28 cellular contexts compared by ENCODE assay signal in genomic region chr12:22535038-22535437, GRCh38.
"Had no signal": no experiment of that assay in that cellular context is flagged by ENCODE, and none has a peak within 500 bp of the region (broad histone marks: within the 10 kb centered on the region; RNA-seq: fewer than 3 reads in every experiment).

No MANE protein-coding gene starts in this region.

- ATAC-seq: activated CD8-positive, alpha-beta memory T cell treated with anti-CD3 and anti-CD28 coated beads, Interleukin-2, amount 10 ng/mL, durations not matched to agents 7 days and 5 days; gastrocnemius medialis; left colon; sciatic nerve; stimulated activated naive CD8-positive, alpha-beta T cell treated with anti-CD3 and anti-CD28 coated beads, Interleukin-15, Interleukin-2, amounts not matched to agents 100 U/mL and 50 U/mL, for 24 hours; WTC11 had no signal

- H3K27ac Mint-ChIP-seq: activated CD8-positive, alpha-beta memory T cell treated with anti-CD3 and anti-CD28 coated beads, Interleukin-2, amount 10 ng/mL, durations not matched to agents 7 days and 5 days; activated CD8-positive, alpha-beta T cell treated with anti-CD3 and anti-CD28 coated beads, Interleukin-2, amount 10 ng/mL, durations not matched to agents 7 days and 5 days; activated naive CD4-positive, alpha-beta T cell treated with anti-CD3 and anti-CD28 coated beads, Interleukin-2, amount 50 U/mL, for 72 hours; nephron progenitor cell; progenitor cell of endocrine pancreas; WTC11 had no signal

- FAIRE-seq: bronchial epithelial cell, keratinocyte, urothelium cell line had no signal

- H3K9me3 ChIP-seq: colonic mucosa, esophagus squamous epithelium, gastrocnemius medialis, neutrophil, testis, transverse colon had no signal

- H3K4me3 ChIP-seq: colonic mucosa, esophagus squamous epithelium, gastrocnemius medialis, skin epidermis, testis, transverse colon had no signal

- H3K27ac ChIP-seq: colonic mucosa, epithelial cell of prostate, esophagus squamous epithelium, gastrocnemius medialis, neutrophil, skin epidermis, testis, transverse colon had no signal

- H3K4me3 Mint-ChIP-seq: activated CD8-positive, alpha-beta memory T cell treated with anti-CD3 and anti-CD28 coated beads, Interleukin-2, amount 10 ng/mL, durations not matched to agents 7 days and 5 days; activated CD8-positive, alpha-beta T cell treated with anti-CD3 and anti-CD28 coated beads, Interleukin-2, amount 10 ng/mL, durations not matched to agents 7 days and 5 days; nephron progenitor cell; WTC11 had no signal

- H3K36me3 ChIP-seq: colonic mucosa had no signal

- H3K9me3 Mint-ChIP-seq: activated naive CD4-positive, alpha-beta T cell treated with anti-CD3 and anti-CD28 coated beads, Interleukin-2, amount 50 U/mL, for 72 hours had no signal

- H3K27me3 Mint-ChIP-seq: activated CD8-positive, alpha-beta memory T cell treated with anti-CD3 and anti-CD28 coated beads, Interleukin-2, amount 10 ng/mL, durations not matched to agents 7 days and 5 days; progenitor cell of endocrine pancreas had no signal

- H3K4me1 ChIP-seq: colonic mucosa, testis had no signal

- H3K27me3 ChIP-seq: colonic mucosa, esophagus squamous epithelium, gastrocnemius medialis, neutrophil, testis, transverse colon had no signal

- DNase-seq: activated CD4-positive, alpha-beta T cell treated with anti-CD3 and anti-CD28 coated beads for 1 hour; activated CD4-positive, alpha-beta T cell treated with anti-CD3 and anti-CD28 coated beads, Interleukin-2, amount 50 U/mL, for 1 hour; activated CD8-positive, alpha-beta memory T cell treated with anti-CD3 and anti-CD28 coated beads, Interleukin-2, amount 10 ng/mL, durations not matched to agents 7 days and 5 days; activated CD8-positive, alpha-beta T cell treated with anti-CD3 and anti-CD28 coated beads, Interleukin-2, amount 10 ng/mL, durations not matched to agents 7 days and 5 days; activated effector memory CD4-positive, alpha-beta T cell treated with anti-CD3 and anti-CD28 coated beads, Interleukin-2, amount 50 U/mL, for 16 hours; colonic mucosa; effector CD8-positive, alpha-beta T cell; esophagus squamous epithelium; gastrocnemius medialis; glutamatergic neuron; left colon; mammary epithelial cell; nephron progenitor cell; stimulated activated CD4-positive, alpha-beta T cell treated with anti-CD3 and anti-CD28 coated beads, Interleukin-12 subunit alpha, Interleukin-12 subunit beta, amount 100 ng/mL, for 4 hours; stimulated activated CD4-positive, alpha-beta T cell treated with anti-CD3 and anti-CD28 coated beads, Interleukin-4, amount 100 ng/mL, for 1 hour; stimulated activated naive CD8-positive, alpha-beta T cell treated with anti-CD3 and anti-CD28 coated beads, Interleukin-15, Interleukin-2, amounts not matched to agents 100 U/mL and 50 U/mL, for 24 hours; testis; transverse colon had no signal
